ENCODE assay signal across 1 cellular context in the genomic region with DNA sequence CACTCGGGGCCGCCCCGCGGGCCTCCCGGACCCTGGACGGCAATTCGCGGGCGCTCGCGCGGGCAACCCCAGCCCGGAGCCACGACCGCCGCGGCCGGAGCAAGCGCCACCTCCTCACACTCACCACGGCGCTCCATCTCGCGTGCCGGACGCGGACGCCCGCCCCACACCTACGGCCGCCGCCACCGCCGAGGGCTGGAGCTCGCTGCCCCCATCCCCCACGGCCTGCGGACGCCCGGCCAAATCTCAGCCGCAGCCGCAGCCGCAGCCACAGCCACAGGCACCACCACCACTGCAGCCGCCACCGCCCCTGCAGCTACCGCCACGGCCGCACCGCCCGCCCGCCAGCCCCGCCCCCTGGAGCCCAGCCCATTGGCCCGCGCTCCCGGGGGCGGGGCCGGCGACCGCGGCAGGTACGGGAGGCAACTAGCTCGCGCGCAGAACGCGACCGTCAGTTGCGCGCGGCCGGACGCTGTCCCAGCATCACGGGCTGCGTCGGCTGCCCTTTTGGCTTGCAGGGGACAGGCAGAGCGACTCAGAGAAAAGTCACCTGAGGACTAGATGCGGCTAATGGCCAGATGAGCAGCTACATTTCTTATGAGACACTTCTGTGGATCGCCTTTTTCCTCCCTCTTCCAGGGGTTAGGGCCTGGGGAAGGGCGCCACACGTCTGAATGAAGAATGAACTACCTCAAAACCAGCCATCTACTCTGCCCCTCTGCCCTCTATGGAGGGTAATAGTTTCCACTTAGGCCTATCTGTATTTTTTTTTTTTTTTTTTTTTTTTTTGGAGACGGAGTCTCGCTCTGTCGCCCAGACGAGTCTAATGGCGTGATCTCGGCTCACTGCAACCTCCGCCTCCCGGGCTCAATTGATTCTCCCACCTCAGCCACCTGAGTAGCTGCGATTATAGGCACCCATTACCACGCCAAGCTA.
TF ChIP-seq lines count a peak whose summit lies in the region.

TSS of gene ARHGAP29 (minus strand) at position 294 of the 936 bp plus-strand sequence. CDS start 5,973 bp downstream, outside the sequence.

TF ChIP-seq in A549, 52 proteins besides CTCF, POLR2A, EP300 and RAD21 (continued from another document):
- TF ChIP-seq BCL3 (IDR thresholded peaks at IDR 0.05) (peak; percentile 63; the same call in 1 of the 3 replicates), PHF8 (IDR thresholded peaks at IDR 0.05; ENCODE audit: borderline replicate concordance, low read depth) (peak; percentile 39; the same call in 1 of the 2 replicates)
